16 cellular contexts compared by ENCODE assay signal in the genomic region with DNA sequence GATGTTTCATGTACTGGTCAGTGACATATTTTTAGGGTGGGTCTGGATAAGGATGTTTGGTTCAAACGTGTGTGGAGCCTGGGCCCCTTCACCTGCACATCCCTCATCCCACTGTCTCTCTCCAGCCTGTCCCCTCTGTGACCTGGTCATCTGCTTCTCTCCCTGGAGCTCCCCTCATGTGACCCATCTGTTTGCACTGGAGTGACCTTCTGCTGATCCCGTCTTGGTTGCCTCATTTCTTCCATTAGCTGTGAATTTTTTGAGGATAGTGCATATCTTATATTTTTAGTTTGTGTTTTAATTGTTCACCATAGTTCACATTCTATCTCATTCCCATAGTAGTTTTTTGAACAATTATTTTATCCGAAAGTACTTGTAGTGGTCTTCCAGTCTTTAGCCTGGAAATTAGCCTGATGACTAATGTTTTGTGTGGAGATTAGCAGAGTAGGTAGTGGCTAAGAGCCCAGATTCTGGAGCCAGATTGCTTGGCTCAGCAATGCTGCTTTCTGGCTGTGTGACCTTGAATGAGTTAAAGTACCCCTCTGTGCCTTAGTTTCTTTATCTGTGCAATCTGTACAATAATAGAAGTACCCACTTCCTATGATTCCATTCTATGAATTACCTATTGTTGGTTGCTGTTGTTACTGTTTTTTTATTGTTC.
A peak's percentile ranks its signal among the peaks of the same experiment; 100 is the strongest.
DNase-seq lines count a peak whose midpoint lies in the region; ATAC-seq and TF ChIP-seq lines count a peak whose summit lies in the region.
"Had no signal": no experiment of that assay in that cellular context is flagged by ENCODE, and none has a peak within 500 bp of the region (broad histone marks: within the 10 kb centered on the region; RNA-seq: fewer than 3 reads in every experiment).

No MANE protein-coding gene starts in this region.

- H3K27ac Mint-ChIP-seq in natural killer cell treated with Interleukin-12 subunit alpha and Interleukin-12 subunit beta and Interleukin-15 and Interleukin-18, amount 100 ng/mL, for 72 hours, result no peak overlapping the region
- H3K27ac Mint-ChIP-seq: activated naive CD4-positive, alpha-beta T cell treated with anti-CD3 and anti-CD28 coated beads, Interleukin-2, amount 10 ng/mL, durations not matched to agents 7 days and 5 days had no signal

- no peak overlapping the region for H2AFZ ChIP-seq in parathyroid adenoma

- no peaks in the 10 kb centered on the region for H3K9me3 Mint-ChIP-seq in natural killer cell treated with Interleukin-12 subunit alpha and Interleukin-12 subunit beta and Interleukin-15 and Interleukin-18, amount 100 ng/mL, for 72 hours
- H3K9me3 Mint-ChIP-seq: activated naive CD4-positive, alpha-beta T cell treated with anti-CD3 and anti-CD28 coated beads, Interleukin-2, amount 10 ng/mL, durations not matched to agents 7 days and 5 days had no signal

- H3K79me2 ChIP-seq in parathyroid adenoma, result no peaks in the 10 kb centered on the region

- TF ChIP-seq CTCF in fibroblast of mammary gland (conservative IDR thresholded peaks at IDR 0.05; ENCODE audit: control insufficient read depth, insufficient read depth, low read depth, low read length) (no peak), parathyroid adenoma (IDR thresholded peaks at IDR 0.05) (no peak)

- H3K9me3 ChIP-seq in adipocyte (ENCODE audit: control insufficient read depth, low read length) (no peaks in the 10 kb centered on the region), parathyroid adenoma (ENCODE audit: control insufficient read depth, low read length) (no peaks in the 10 kb centered on the region)
- H3K9me3 ChIP-seq: colonic mucosa had no signal

- peaks cover 20 to 27% of the 10 kb centered on the region in 2 donors for H3K27me3 Mint-ChIP-seq in natural killer cell treated with Interleukin-12 subunit alpha and Interleukin-12 subunit beta and Interleukin-15 and Interleukin-18, amount 100 ng/mL, for 72 hours
- H3K27me3 Mint-ChIP-seq: activated naive CD4-positive, alpha-beta T cell treated with anti-CD3 and anti-CD28 coated beads, Interleukin-2, amount 10 ng/mL, durations not matched to agents 7 days and 5 days had no signal

- no peak for ATAC-seq in HG03354 (IDR thresholded peaks at IDR 0.05; ENCODE audit: poor library complexity, severe bottlenecking, unreplicated experiment)
- no peak for ATAC-seq in natural killer cell treated with Interleukin-12 subunit alpha and Interleukin-12 subunit beta and Interleukin-15 and Interleukin-18, amount 100 ng/mL, for 72 hours
- ATAC-seq: foreskin keratinocyte had no signal

- H3K4me1 ChIP-seq in adipocyte (ENCODE audit: control insufficient read depth, insufficient read depth, low read length), result peaks cover 54% of the 10 kb centered on the region
- no peaks in the 10 kb centered on the region for H3K4me1 ChIP-seq in parathyroid adenoma
- H3K4me1 ChIP-seq: colonic mucosa, foreskin keratinocyte had no signal

- H3K9ac ChIP-seq in adipocyte (ENCODE audit: low read length), result peak overlapping the region; percentile 74
- H3K9ac ChIP-seq in parathyroid adenoma, result no peak overlapping the region

- H3K4me3 ChIP-seq in adipocyte (ENCODE audit: low read length) (peak overlapping the region; percentile 58), fibroblast of mammary gland (ENCODE audit: control insufficient read depth, low read depth, low read length) (no peak overlapping the region), parathyroid adenoma (ENCODE audit: low read depth, low read length) (no peak overlapping the region)
- H3K4me3 ChIP-seq: colonic mucosa, SK-N-MC had no signal

- no peaks in the 10 kb centered on the region for H3K27me3 ChIP-seq in adipocyte (replicated peaks; ENCODE audit: control insufficient read depth, insufficient read depth, low read length)
- no peaks in the 10 kb centered on the region for H3K27me3 ChIP-seq in parathyroid adenoma (ENCODE audit: control insufficient read depth, insufficient read depth, low read length)
- H3K27me3 ChIP-seq: colonic mucosa had no signal

- peak overlapping the region; percentile 1 for H3K27ac ChIP-seq in parathyroid adenoma
- H3K27ac ChIP-seq: colonic mucosa, foreskin keratinocyte, SK-N-MC had no signal

- no peaks in the 10 kb centered on the region for H3K4me1 Mint-ChIP-seq in natural killer cell treated with Interleukin-12 subunit alpha and Interleukin-12 subunit beta and Interleukin-15 and Interleukin-18, amount 100 ng/mL, for 72 hours (ENCODE audit: low read depth in 2 of 2)
- H3K4me1 Mint-ChIP-seq: activated naive CD4-positive, alpha-beta T cell treated with anti-CD3 and anti-CD28 coated beads, Interleukin-2, amount 10 ng/mL, durations not matched to agents 7 days and 5 days had no signal

- no peak overlapping the region for H3K4me3 Mint-ChIP-seq in natural killer cell treated with Interleukin-12 subunit alpha and Interleukin-12 subunit beta and Interleukin-15 and Interleukin-18, amount 100 ng/mL, for 72 hours
- H3K4me3 Mint-ChIP-seq: activated naive CD4-positive, alpha-beta T cell treated with anti-CD3 and anti-CD28 coated beads, Interleukin-2, amount 10 ng/mL, durations not matched to agents 7 days and 5 days had no signal

- no peaks in the 10 kb centered on the region for H3K36me3 ChIP-seq in adipocyte (ENCODE audit: control insufficient read depth, insufficient read depth, low read length, severe bottlenecking)
- H3K36me3 ChIP-seq in parathyroid adenoma (ENCODE audit: control insufficient read depth, insufficient read depth, low read length), result no peaks in the 10 kb centered on the region
- H3K36me3 ChIP-seq: colonic mucosa had no signal

- no peaks in the 10 kb centered on the region for H3K36me3 Mint-ChIP-seq in natural killer cell treated with Interleukin-12 subunit alpha and Interleukin-12 subunit beta and Interleukin-15 and Interleukin-18, amount 100 ng/mL, for 72 hours
- H3K36me3 Mint-ChIP-seq: activated naive CD4-positive, alpha-beta T cell treated with anti-CD3 and anti-CD28 coated beads, Interleukin-2, amount 10 ng/mL, durations not matched to agents 7 days and 5 days had no signal

- H3K4me2 ChIP-seq in parathyroid adenoma (ENCODE audit: low read length), result no peak overlapping the region

- DNase-seq in AG08396 (ENCODE audit: low spot score) (peak; percentile 35), adipocyte (ENCODE audit: low read depth) (no peak), fibroblast of mammary gland (ENCODE audit: low read depth) (peak; percentile 84), NCI-H1694 treated with DMSO at 0.1 percent for 48 hours (lab: John Stamatoyannopoulos, UW) (no peak), NCI-H510A treated with DMSO at 0.1 percent for 48 hours (lab: John Stamatoyannopoulos, UW) (no peak)
- DNase-seq in natural killer cell treated with Interleukin-12 subunit alpha and Interleukin-12 subunit beta and Interleukin-15 and Interleukin-18, amount 100 ng/mL, for 72 hours (ENCODE audit: low spot score), result no peak
- DNase-seq: activated naive CD4-positive, alpha-beta T cell treated with anti-CD3 and anti-CD28 coated beads, Interleukin-2, amount 10 ng/mL, durations not matched to agents 7 days and 5 days; Calu3; colonic mucosa; foreskin keratinocyte; H7; islet precursor cell; NCI-H2081 had no signal

Comparison
In these comparisons a context has a peak if more than half of its experiments do, and no peak if none do; other contexts are left out.
1. DNase-seq: peak in AG08396 (single experiment) and fibroblast of mammary gland (single experiment); none in adipocyte (single experiment), NCI-H1694 treated with DMSO at 0.1 percent for 48 hours (single experiment), natural killer cell treated with Interleukin-12 subunit alpha and Interleukin-12 subunit beta and Interleukin-15 and Interleukin-18, amount 100 ng/mL, for 72 hours (single experiment) and NCI-H510A treated with DMSO at 0.1 percent for 48 hours (single experiment).